Comparison of ENCODE assay signal across 12 cellular contexts in the genomic region with DNA sequence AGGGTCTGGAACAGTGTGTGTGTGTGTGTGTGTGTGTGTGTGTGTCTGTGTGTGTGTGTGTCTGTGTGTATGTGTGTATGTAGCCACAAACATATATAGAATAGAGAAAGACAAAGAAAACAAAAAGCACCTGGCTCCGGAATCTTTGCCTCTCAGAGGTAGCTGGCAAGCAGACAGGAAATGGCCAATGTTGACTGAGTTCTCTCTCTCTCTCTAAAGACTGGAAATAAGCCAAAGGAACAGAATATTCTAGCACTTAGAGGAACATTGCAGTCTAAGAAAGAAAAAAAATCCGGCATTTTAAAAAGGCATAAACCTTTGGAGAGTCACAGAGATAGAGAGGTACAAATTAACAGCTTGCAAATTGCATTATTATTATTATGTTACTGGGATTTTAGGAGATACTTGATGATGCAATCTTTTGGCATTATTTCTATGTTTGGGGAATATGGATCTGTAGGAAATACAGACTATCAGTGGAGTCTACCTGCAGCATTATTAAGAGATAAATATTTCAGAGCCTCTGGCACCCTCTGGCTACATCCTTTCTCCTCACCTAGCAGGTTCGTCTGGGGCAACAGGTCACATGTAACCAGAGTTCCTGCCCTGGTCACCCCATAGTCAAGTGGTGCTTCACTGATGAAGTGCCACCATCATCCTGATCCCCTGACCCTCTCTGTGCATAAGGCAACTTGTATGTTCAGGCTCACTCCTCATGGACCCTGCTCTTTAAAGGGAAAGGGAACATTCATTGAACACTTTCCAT.
DNase-seq lines count a peak whose midpoint lies in the region; ATAC-seq lines count a peak whose summit lies in the region.
"Had no signal": no experiment of that assay in that cellular context is flagged by ENCODE, and none has a peak within 500 bp of the region (broad histone marks: within the 10 kb centered on the region; RNA-seq: fewer than 3 reads in every experiment).

No MANE protein-coding gene starts in this region.

- no peak overlapping the region for H3K27ac Mint-ChIP-seq in natural killer cell treated with Interleukin-12 subunit alpha and Interleukin-12 subunit beta and Interleukin-15 and Interleukin-18, amount 100 ng/mL, for 72 hours

- peaks cover 0 to 9% of the 10 kb centered on the region in 2 donors for H3K4me1 Mint-ChIP-seq in natural killer cell treated with Interleukin-12 subunit alpha and Interleukin-12 subunit beta and Interleukin-15 and Interleukin-18, amount 100 ng/mL, for 72 hours (ENCODE audit: low read depth in 2 of 2)

- no peaks in the 10 kb centered on the region for H3K36me3 Mint-ChIP-seq in natural killer cell treated with Interleukin-12 subunit alpha and Interleukin-12 subunit beta and Interleukin-15 and Interleukin-18, amount 100 ng/mL, for 72 hours

- DNase-seq in H4 (ENCODE audit: low spot score) (peak; percentile 8), NCI-H2081 (lab: John Stamatoyannopoulos, UW) (peak; percentile 69 to 91), astrocyte of the hippocampus (ENCODE audit: low read depth, low spot score) (peak; percentile 36), mucosa of gallbladder (ENCODE audit: low spot score) (peak; percentile 26), mesenteric fat pad (ENCODE audit: low spot score) (no peak)
- DNase-seq in natural killer cell treated with Interleukin-12 subunit alpha and Interleukin-12 subunit beta and Interleukin-15 and Interleukin-18, amount 100 ng/mL, for 72 hours (ENCODE audit: low spot score) = no peak
- DNase-seq: adrenal gland, C1 segment of cervical spinal cord, heart right ventricle had no signal

- ATAC-seq in HG02981 (IDR thresholded peaks at IDR 0.05; ENCODE audit: unreplicated experiment) = no peak
- ATAC-seq in GM21717 (IDR thresholded peaks at IDR 0.05; ENCODE audit: unreplicated experiment) = no peak
- no peak for ATAC-seq in natural killer cell treated with Interleukin-12 subunit alpha and Interleukin-12 subunit beta and Interleukin-15 and Interleukin-18, amount 100 ng/mL, for 72 hours
- ATAC-seq: Panc1 had no signal

- no peaks in the 10 kb centered on the region for H3K9me3 Mint-ChIP-seq in natural killer cell treated with Interleukin-12 subunit alpha and Interleukin-12 subunit beta and Interleukin-15 and Interleukin-18, amount 100 ng/mL, for 72 hours

- H3K27me3 Mint-ChIP-seq in natural killer cell treated with Interleukin-12 subunit alpha and Interleukin-12 subunit beta and Interleukin-15 and Interleukin-18, amount 100 ng/mL, for 72 hours = peaks cover 0 to 3% of the 10 kb centered on the region in 2 donors

- no peak overlapping the region for H3K4me3 Mint-ChIP-seq in natural killer cell treated with Interleukin-12 subunit alpha and Interleukin-12 subunit beta and Interleukin-15 and Interleukin-18, amount 100 ng/mL, for 72 hours

Comparison
In these comparisons a context has a peak if more than half of its experiments do, and no peak if none do; other contexts are left out.
1. DNase-seq: peak in H4 (single experiment), NCI-H2081 (2 of 2), astrocyte of the hippocampus (single experiment) and mucosa of gallbladder (single experiment); none in mesenteric fat pad (single experiment) and natural killer cell treated with Interleukin-12 subunit alpha and Interleukin-12 subunit beta and Interleukin-15 and Interleukin-18, amount 100 ng/mL, for 72 hours (single experiment).